Comparison of ENCODE assay signal across 23 cellular contexts in genomic region chr10:1366811-1367425, GRCh38.
"Had no signal": no experiment of that assay in that cellular context is flagged by ENCODE, and none has a peak within 500 bp of the region (broad histone marks: within the 10 kb centered on the region; RNA-seq: fewer than 3 reads in every experiment).

No MANE protein-coding gene starts in this region.

- H3K36me3 ChIP-seq: lower lobe of right lung, stomach, suprapubic skin, tibial nerve, WERI-Rb-1 had no signal

- H3K4me1 ChIP-seq: lower lobe of right lung, stomach, tibial nerve had no signal

- H3K4me3 ChIP-seq: lower lobe of right lung, stomach, suprapubic skin, tibial nerve had no signal

- H3K9me3 ChIP-seq: lower lobe of right lung, suprapubic skin had no signal

- H3K27ac ChIP-seq: lower lobe of right lung, stomach, suprapubic skin, tibial nerve, WERI-Rb-1 had no signal

- ATAC-seq: left cardiac atrium; lower lobe of right lung; sciatic nerve; stimulated activated memory B cell treated with anti-CD40 and anti-IgM and Interleukin-4, amounts not matched to agents 10 μg/mL and 1 μg/mL and 100 μg/mL, for 72 hours had no signal

- DNase-seq: activated CD4-positive, alpha-beta T cell treated with anti-CD3 and anti-CD28 coated beads, Interleukin-2, amount 10 ng/mL, durations not matched to agents 7 days and 5 days; activated CD4-positive, CD25-positive, alpha-beta regulatory T cell treated with anti-CD3 and anti-CD28 coated beads, Interleukin-2, amount 50 U/mL, for 72 hours; activated naive CD4-positive, alpha-beta T cell treated with Interleukin-2 at 50 U/mL for 16 hours; activated naive CD8-positive, alpha-beta T cell treated with anti-CD3 and anti-CD28 coated beads for 36 hours; activated T-cell treated with anti-CD3 and anti-CD28 coated beads, Interleukin-2, amount 50 U/mL, for 48 hours; cortex of kidney; effector CD8-positive, alpha-beta T cell; erythroblast; glutamatergic neuron; hippocampal formation; left cardiac atrium; lower lobe of right lung; mesendoderm; naive B cell; occipital lobe; stimulated activated CD4-positive, alpha-beta T cell treated with anti-CD3 and anti-CD28 coated beads, Interleukin-2, amount 100 ng/mL, for 24 hours; stomach; T-helper 1 cell; WERI-Rb-1 had no signal

- H3K27me3 ChIP-seq: tibial nerve had no signal
